In genomic region chr2:215717627-215718412, GRCh38 we compare ENCODE assay signal across 17 cellular contexts.
DNase-seq lines count a peak whose midpoint lies in the region; ATAC-seq and TF ChIP-seq lines count a peak whose summit lies in the region.
"Had no signal": no experiment of that assay in that cellular context is flagged by ENCODE, and none has a peak within 500 bp of the region (broad histone marks: within the 10 kb centered on the region; RNA-seq: fewer than 3 reads in every experiment).

No MANE protein-coding gene starts in this region.

- WGBS in esophagus muscularis mucosa, result 29% methylated on average over 11 of the region's 11 CpGs
- 53 to 61% methylated on average over 11 of the region's 11 CpGs for WGBS in lung, 2 donors

- ATAC-seq in lung (ENCODE audit: insufficient read depth, low FRiP score), result no peak
- ATAC-seq: activated CD4-positive, alpha-beta T cell treated with anti-CD3 and anti-CD28 coated beads for 36 hours had no signal

- H3K27me3 ChIP-seq in esophagus muscularis mucosa (no peaks in the 10 kb centered on the region), lung (ENCODE audit: control insufficient read depth, insufficient read depth) (no peaks in the 10 kb centered on the region), tibial artery (no peaks in the 10 kb centered on the region)
- H3K27me3 ChIP-seq: testis had no signal

- peak overlapping the region in 3 of 4 donors; percentile 5 to 18 (median 6) for H3K4me3 ChIP-seq in esophagus muscularis mucosa
- no peak overlapping the region for H3K4me3 ChIP-seq in lung
- no peak overlapping the region for H3K4me3 ChIP-seq in tibial artery
- H3K4me3 ChIP-seq: testis had no signal

- H3K9me3 ChIP-seq in esophagus muscularis mucosa (no peaks in the 10 kb centered on the region), lung (ENCODE audit: control insufficient read depth in 2 of 2, insufficient read depth in 1 of 2, low read length in 1 of 2) (no peaks in the 10 kb centered on the region), tibial artery (no peaks in the 10 kb centered on the region)
- H3K9me3 ChIP-seq: testis had no signal

- H3K4me1 ChIP-seq in esophagus muscularis mucosa, result peaks cover 18 to 64% (median 59%) of the 10 kb centered on the region in 4 donors
- peaks cover 0 to 2% of the 10 kb centered on the region in 2 donors for H3K4me1 ChIP-seq in lung (ENCODE audit: control insufficient read depth in 2 of 2, insufficient read depth in 2 of 2, low read length in 2 of 2)
- peaks cover 0 to 40% (median 22%) of the 10 kb centered on the region in 4 donors for H3K4me1 ChIP-seq in tibial artery

- intact Hi-C loops in esophagus muscularis mucosa (cut with DNase I), result no loop called here
- intact Hi-C loops in tibial artery (cut with DNase I; ENCODE audit: low total_unique reads), result no loop called here

- TF ChIP-seq EP300 in esophagus muscularis mucosa (IDR thresholded peaks at IDR 0.05), result no peak

- TF ChIP-seq POLR2A in esophagus muscularis mucosa (IDR thresholded peaks at IDR 0.05; ENCODE audit: low read depth), result no peak

- H3K36me3 ChIP-seq in esophagus muscularis mucosa, result no peaks in the 10 kb centered on the region
- H3K36me3 ChIP-seq in lung (ENCODE audit: control insufficient read depth in 2 of 2, insufficient read depth in 2 of 2, low read length in 2 of 2), result no peaks in the 10 kb centered on the region
- H3K36me3 ChIP-seq in tibial artery, result no peaks in the 10 kb centered on the region

- no peak for TF ChIP-seq CTCF in esophagus muscularis mucosa (IDR thresholded peaks at IDR 0.05)
- no peak for TF ChIP-seq CTCF in lung (IDR thresholded peaks at IDR 0.05; ENCODE audit: control extremely low read depth, extremely low read depth)
- TF ChIP-seq CTCF in tibial artery (IDR thresholded peaks at IDR 0.05), result no peak

- H3K27ac ChIP-seq in esophagus muscularis mucosa (replicated peaks in 1 of 4), result peak overlapping the region; percentile 76 to 82 (median 79)
- H3K27ac ChIP-seq in lung (ENCODE audit: low read depth in 1 of 2, low read length in 1 of 2), result peak overlapping the region; percentile 17 to 51
- H3K27ac ChIP-seq in tibial artery, result peak overlapping the region; percentile 72 to 78
- H3K27ac ChIP-seq: testis had no signal

- peak; percentile 37 for DNase-seq in amniotic epithelial cell (ENCODE audit: low read depth)
- DNase-seq in esophagus muscularis mucosa (ENCODE audit: extremely low spot score), result no peak
- no peak for DNase-seq in lung (ENCODE audit: low spot score)
- no peak for DNase-seq in tibial artery
- no peak for DNase-seq in inferior parietal cortex (ENCODE audit: extremely low spot score)
- DNase-seq in NCI-H2171 (lab: John Stamatoyannopoulos, UW), result no peak
- DNase-seq in H4 (ENCODE audit: low spot score), result no peak
- DNase-seq: activated CD4-positive, alpha-beta T cell treated with anti-CD3 and anti-CD28 coated beads for 36 hours; activated CD8-positive, alpha-beta memory T cell treated with anti-CD3 and anti-CD28 coated beads, Interleukin-2, amount 50 U/mL, for 4 hours; activated naive CD4-positive, alpha-beta T cell treated with Interleukin-2 at 50 U/mL for 16 hours; CD4-positive, CD25-positive, alpha-beta regulatory T cell; DMS79 treated with DMSO at 0.1 percent for 48 hours; effector memory CD4-positive, alpha-beta T cell; islet precursor cell; NCI-H187; stimulated activated CD4-positive, alpha-beta T cell treated with anti-CD3 and anti-CD28 coated beads, Interleukin-2, amount 100 ng/mL, for 48 hours; testis had no signal

Comparison
In these comparisons a context has a peak if more than half of its experiments do, and no peak if none do; other contexts are left out.
1. H3K4me3 ChIP-seq: peak in esophagus muscularis mucosa (3 of 4); none in lung (single experiment) and tibial artery (0 of 2).
2. Peak in every context shown above with its lines, with median percentiles within 50 percentile points of each other: H3K27ac ChIP-seq.